13 cellular contexts compared by ENCODE assay signal in genomic region chr4:147749811-147750321, GRCh38. TPM values are rescaled to one million over a fixed set of nuclear protein-coding genes. Genes with fewer than 3 reads are reported as not detected.
DNase-seq lines count a peak whose midpoint lies in the region; ATAC-seq and TF ChIP-seq lines count a peak whose summit lies in the region.
"Had no signal": no experiment of that assay in that cellular context is flagged by ENCODE, and none has a peak within 500 bp of the region (broad histone marks: within the 10 kb centered on the region; RNA-seq: fewer than 3 reads in every experiment).

No MANE protein-coding gene starts in this region.

- H3K4me1 Mint-ChIP-seq in progenitor cell of endocrine pancreas (ENCODE audit: low read depth) (peaks cover 24% of the 10 kb centered on the region), HFFc6 (ENCODE audit: low read depth) (peaks cover 51% of the 10 kb centered on the region)

- ATAC-seq in HG02763 (IDR thresholded peaks at IDR 0.05; ENCODE audit: unreplicated experiment): peak; percentile 99

- H3K27me3 Mint-ChIP-seq in progenitor cell of endocrine pancreas (peaks cover 23% of the 10 kb centered on the region), HFFc6 (ENCODE audit: insufficient read depth) (no peaks in the 10 kb centered on the region)

- H3K9me3 Mint-ChIP-seq in progenitor cell of endocrine pancreas (ENCODE audit: low read depth) (no peaks in the 10 kb centered on the region), HFFc6 (no peaks in the 10 kb centered on the region)
- H3K9me3 Mint-ChIP-seq: T-helper 1 cell treated with Interleukin-12 subunit alpha and Interleukin-12 subunit beta and Interleukin-4 antibody, amounts not matched to agents 30 μg/mL and 1 μg/mL, for 36 hours had no signal

- TF ChIP-seq CTCF in progenitor cell of endocrine pancreas (IDR thresholded peaks at IDR 0.05; ENCODE audit: unreplicated experiment) (no peak), HFFc6 (IDR thresholded peaks at IDR 0.05) (no peak)

- H3K36me3 Mint-ChIP-seq in progenitor cell of endocrine pancreas (ENCODE audit: insufficient read depth) (peaks cover 2% of the 10 kb centered on the region), HFFc6 (ENCODE audit: low read depth) (peaks cover 18% of the 10 kb centered on the region)

- peak overlapping the region; percentile 78 for H3K27ac Mint-ChIP-seq in progenitor cell of endocrine pancreas
- no peak overlapping the region for H3K27ac Mint-ChIP-seq in HFFc6
- H3K27ac Mint-ChIP-seq: T-helper 1 cell treated with Interleukin-12 subunit alpha and Interleukin-12 subunit beta and Interleukin-4 antibody, amounts not matched to agents 30 μg/mL and 1 μg/mL, for 36 hours had no signal

- H3K4me3 Mint-ChIP-seq in progenitor cell of endocrine pancreas (ENCODE audit: low read depth): no peak overlapping the region
- no peak overlapping the region for H3K4me3 Mint-ChIP-seq in HFFc6
- H3K4me3 Mint-ChIP-seq: T-helper 1 cell treated with Interleukin-12 subunit alpha and Interleukin-12 subunit beta and Interleukin-4 antibody, amounts not matched to agents 30 μg/mL and 1 μg/mL, for 36 hours had no signal

- DNase-seq in DMS53 (lab: John Stamatoyannopoulos, UW): peak; percentile 46
- no peak for DNase-seq in DMS53 treated with DMSO at 0.1 percent for 48 hours (lab: John Stamatoyannopoulos, UW; ENCODE audit: unreplicated experiment)
- peak; percentile 39 for DNase-seq in NCI-H1092 treated with DMSO at 0.1 percent for 48 hours (lab: John Stamatoyannopoulos, UW)
- no peak for DNase-seq in progenitor cell of endocrine pancreas (ENCODE audit: low spot score, unreplicated experiment)
- no peak for DNase-seq in NCI-H2227 treated with DMSO at 0.1 percent for 48 hours (lab: John Stamatoyannopoulos, UW)
- DNase-seq in 8988T: no peak
- no peak for DNase-seq in HFFc6
- DNase-seq: activated effector memory CD4-positive, alpha-beta T cell treated with Interleukin-2 at 50 U/mL for 16 hours; kidney; MV-4-11; tibial artery had no signal

RNA-seq across cellular contexts. Expression of gene ARHGAP10, which starts 18.0 kb away (rescaled TPM):
- total RNA-seq in progenitor cell of endocrine pancreas: 11.0 and 13.1 TPM in 2 replicates
- 10 to 100 TPM; 31.1 to 37.1 (median 32.3) TPM for total RNA-seq in HFFc6 (2021; fragmentation: NEBNext Ultra II Directional; extraction: Animal tissue kit (Norgen Biotek cat#: 25700))

Comparison
In these comparisons a context has a peak if more than half of its experiments do, and no peak if none do; other contexts are left out.
1. DNase-seq: peak in DMS53 (single experiment) and NCI-H1092 treated with DMSO at 0.1 percent for 48 hours (single experiment); none in DMS53 treated with DMSO at 0.1 percent for 48 hours (single experiment), progenitor cell of endocrine pancreas (single experiment), NCI-H2227 treated with DMSO at 0.1 percent for 48 hours (single experiment), 8988T (single experiment) and HFFc6 (single experiment).